18 cellular contexts compared by ENCODE assay signal in the genomic region with DNA sequence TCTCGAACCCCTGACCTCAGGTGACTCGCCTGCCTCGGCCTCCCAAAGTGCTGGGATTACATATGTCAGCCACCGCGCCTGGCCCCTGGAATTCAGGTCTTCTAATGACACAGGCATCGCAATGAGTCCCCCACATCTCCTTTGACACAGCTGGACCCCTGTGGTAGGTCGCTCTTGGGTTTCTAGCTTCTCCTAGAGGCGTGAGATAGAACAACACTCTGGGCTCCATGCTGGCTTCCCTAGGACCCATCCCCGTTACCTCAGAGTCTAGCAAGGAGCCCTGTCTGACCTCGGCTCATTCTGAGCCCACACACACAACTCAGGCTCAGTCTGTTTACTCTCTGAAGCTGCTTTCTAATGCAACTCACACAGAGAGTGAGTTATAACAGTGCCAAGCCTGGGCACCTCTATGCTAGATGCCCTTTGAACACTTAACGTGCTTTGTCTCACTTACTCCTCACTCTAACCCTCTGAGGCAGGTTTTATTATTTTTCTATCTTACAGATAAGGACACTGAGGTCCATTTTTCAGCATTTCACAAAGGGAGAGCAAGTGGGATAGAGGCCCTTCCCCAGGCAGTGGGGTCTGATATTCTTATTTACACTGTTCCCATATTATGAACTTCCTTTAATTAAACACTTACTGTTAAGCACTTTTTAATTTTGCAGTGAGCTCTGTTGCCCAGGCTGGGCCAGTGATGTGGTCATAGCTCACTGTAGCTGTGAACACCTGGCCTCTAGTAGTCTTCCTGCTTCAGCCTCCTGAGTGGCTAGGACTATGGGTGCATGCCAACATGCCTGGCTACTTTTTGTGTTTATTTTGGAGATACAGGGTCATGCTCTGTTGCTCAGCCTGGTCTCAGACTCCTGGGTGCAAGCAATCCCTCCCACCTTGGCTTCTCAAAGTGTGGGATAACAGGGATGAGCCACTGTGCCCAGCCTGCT.
"Had no signal": no experiment of that assay in that cellular context is flagged by ENCODE, and none has a peak within 500 bp of the region (broad histone marks: within the 10 kb centered on the region; RNA-seq: fewer than 3 reads in every experiment).

No MANE protein-coding gene starts in this region.

- ATAC-seq: activated CD8-positive, alpha-beta T cell treated with anti-CD3 and anti-CD28 coated beads for 36 hours; activated T-cell treated with anti-CD3 and anti-CD28 coated beads, Interleukin-2, amount 50 U/mL, for 72 hours; effector memory CD8-positive, alpha-beta T cell; gastroesophageal sphincter had no signal

- H3K4me3 ChIP-seq: gastroesophageal sphincter, left ventricle myocardium inferior, stomach, thoracic aorta had no signal

- H3K27ac ChIP-seq: gastroesophageal sphincter, left ventricle myocardium inferior, stomach, thoracic aorta, VCaP had no signal

- DNase-seq: activated CD4-positive, alpha-beta T cell treated with anti-CD3 and anti-CD28 coated beads for 4 hours; activated CD8-positive, alpha-beta memory T cell treated with anti-CD3 and anti-CD28 coated beads, Interleukin-2, amount 50 U/mL, for 4 hours; activated CD8-positive, alpha-beta T cell treated with anti-CD3 and anti-CD28 coated beads for 36 hours; activated gamma-delta T cell treated with Interleukin-2 at 50 U/mL for 16 hours; activated naive CD8-positive, alpha-beta T cell treated with anti-CD3 and anti-CD28 coated beads, Interleukin-2, amount 10 ng/mL, durations not matched to agents 7 days and 5 days; activated T-cell treated with anti-CD3 and anti-CD28 coated beads, Interleukin-2, amount 50 U/mL, for 72 hours; anterior cingulate cortex; cerebellar nuclear complex; effector memory CD8-positive, alpha-beta T cell; left ventricle myocardium inferior; nephron progenitor cell; stimulated activated CD4-positive, alpha-beta T cell treated with anti-CD3 and anti-CD28 coated beads, Interleukin-15, amount 100 ng/mL, for 24 hours; stomach had no signal

- H3K4me1 ChIP-seq: gastroesophageal sphincter, left ventricle myocardium inferior, stomach had no signal

- H3K4me3 Mint-ChIP-seq: activated CD8-positive, alpha-beta T cell treated with anti-CD3 and anti-CD28 coated beads for 36 hours; activated naive CD8-positive, alpha-beta T cell treated with anti-CD3 and anti-CD28 coated beads, Interleukin-2, amount 10 ng/mL, durations not matched to agents 7 days and 5 days; activated T-cell treated with anti-CD3 and anti-CD28 coated beads, Interleukin-2, amount 50 U/mL, for 72 hours; dendritic cell treated with granulocyte-macrophage colony-stimulating factor and Interleukin-4, amounts not matched to agents 40 ng/mL and 50 ng/mL, for 4 days; effector memory CD8-positive, alpha-beta T cell; memory B cell; nephron progenitor cell had no signal

- H3K4me1 Mint-ChIP-seq: activated naive CD8-positive, alpha-beta T cell treated with anti-CD3 and anti-CD28 coated beads, Interleukin-2, amount 10 ng/mL, durations not matched to agents 7 days and 5 days; memory B cell; nephron progenitor cell had no signal

- H3K9me3 ChIP-seq: gastroesophageal sphincter, left ventricle myocardium inferior, stomach, thoracic aorta had no signal

- H3K36me3 Mint-ChIP-seq: activated naive CD8-positive, alpha-beta T cell treated with anti-CD3 and anti-CD28 coated beads, Interleukin-2, amount 10 ng/mL, durations not matched to agents 7 days and 5 days; memory B cell had no signal

- H3K27ac Mint-ChIP-seq: activated CD8-positive, alpha-beta T cell treated with anti-CD3 and anti-CD28 coated beads for 36 hours; activated naive CD8-positive, alpha-beta T cell treated with anti-CD3 and anti-CD28 coated beads, Interleukin-2, amount 10 ng/mL, durations not matched to agents 7 days and 5 days; activated T-cell treated with anti-CD3 and anti-CD28 coated beads, Interleukin-2, amount 50 U/mL, for 72 hours; dendritic cell treated with granulocyte-macrophage colony-stimulating factor and Interleukin-4, amounts not matched to agents 40 ng/mL and 50 ng/mL, for 4 days; effector memory CD8-positive, alpha-beta T cell; memory B cell; nephron progenitor cell had no signal

- H3K9me3 Mint-ChIP-seq: activated CD8-positive, alpha-beta T cell treated with anti-CD3 and anti-CD28 coated beads for 36 hours; activated naive CD8-positive, alpha-beta T cell treated with anti-CD3 and anti-CD28 coated beads, Interleukin-2, amount 10 ng/mL, durations not matched to agents 7 days and 5 days; activated T-cell treated with anti-CD3 and anti-CD28 coated beads, Interleukin-2, amount 50 U/mL, for 72 hours; dendritic cell treated with granulocyte-macrophage colony-stimulating factor and Interleukin-4, amounts not matched to agents 40 ng/mL and 50 ng/mL, for 4 days; effector memory CD8-positive, alpha-beta T cell; memory B cell; nephron progenitor cell had no signal

- H3K36me3 ChIP-seq: gastroesophageal sphincter, left ventricle myocardium inferior, stomach, thoracic aorta had no signal
